7 cellular contexts compared by ENCODE assay signal in genomic region chr6:72836971-72837370, GRCh38.
"Had no signal": no experiment of that assay in that cellular context is flagged by ENCODE, and none has a peak within 500 bp of the region (broad histone marks: within the 10 kb centered on the region; RNA-seq: fewer than 3 reads in every experiment).

No MANE protein-coding gene starts in this region.

- H3K4me2 ChIP-seq: KMS-11 had no signal

- H3K9ac ChIP-seq: KMS-11 had no signal

- H3K27ac ChIP-seq: HL-60, KMS-11 had no signal

- DNase-seq: IMR-90, KBM-7, KG1 had no signal

- H3K4me3 ChIP-seq: K562 had no signal

- FAIRE-seq: HTR-8/SVneo, K562 had no signal

- ATAC-seq: K562 had no signal
